Comparison of ENCODE assay signal across 19 cellular contexts in genomic region chr21:39218082-39218409, GRCh38.
"Had no signal": no experiment of that assay in that cellular context is flagged by ENCODE, and none has a peak within 500 bp of the region (broad histone marks: within the 10 kb centered on the region; RNA-seq: fewer than 3 reads in every experiment).

No MANE protein-coding gene starts in this region.

- ATAC-seq: gastroesophageal sphincter, left ventricle myocardium superior, right cardiac atrium had no signal

- H3K4me1 Mint-ChIP-seq: naive B cell had no signal

- H3K9me3 ChIP-seq: esophagus squamous epithelium, gastroesophageal sphincter, pancreas, tibial artery, upper lobe of left lung, uterus had no signal

- H3K27ac Mint-ChIP-seq: naive B cell, nephron had no signal

- H3K27me3 Mint-ChIP-seq: naive B cell, progenitor cell of endocrine pancreas had no signal

- H3K27me3 ChIP-seq: esophagus squamous epithelium, gastroesophageal sphincter, pancreas, tibial artery, upper lobe of left lung, uterus had no signal

- H3K4me2 ChIP-seq: smooth muscle cell had no signal

- H3K4me3 ChIP-seq: esophagus squamous epithelium, gastroesophageal sphincter, pancreas, smooth muscle cell, tibial artery, upper lobe of left lung, uterus had no signal

- H3K4me3 Mint-ChIP-seq: immature natural killer cell, naive B cell, nephron had no signal

- DNase-seq: dermis blood vessel endothelial cell; esophagus squamous epithelium; immature natural killer cell; left ventricle myocardium superior; mesendoderm; naive B cell; occipital lobe; pancreas; right cardiac atrium; stimulated activated CD4-positive, alpha-beta T cell treated with anti-CD3 and anti-CD28 coated beads, Interleukin-2, amount 100 ng/mL, for 48 hours; stimulated activated naive CD4-positive, alpha-beta T cell treated with Interleukin-2 at 50 U/mL for 16 hours; tibial artery; upper lobe of left lung; uterus had no signal

- H3K4me1 ChIP-seq: esophagus squamous epithelium, gastroesophageal sphincter, tibial artery, uterus had no signal

- H3K9me3 Mint-ChIP-seq: immature natural killer cell, naive B cell, nephron had no signal

- FAIRE-seq: keratinocyte had no signal

- H3K27ac ChIP-seq: esophagus squamous epithelium, gastroesophageal sphincter, pancreas, tibial artery, upper lobe of left lung, uterus had no signal

- H3K36me3 ChIP-seq: uterus had no signal
